In the genomic region with DNA sequence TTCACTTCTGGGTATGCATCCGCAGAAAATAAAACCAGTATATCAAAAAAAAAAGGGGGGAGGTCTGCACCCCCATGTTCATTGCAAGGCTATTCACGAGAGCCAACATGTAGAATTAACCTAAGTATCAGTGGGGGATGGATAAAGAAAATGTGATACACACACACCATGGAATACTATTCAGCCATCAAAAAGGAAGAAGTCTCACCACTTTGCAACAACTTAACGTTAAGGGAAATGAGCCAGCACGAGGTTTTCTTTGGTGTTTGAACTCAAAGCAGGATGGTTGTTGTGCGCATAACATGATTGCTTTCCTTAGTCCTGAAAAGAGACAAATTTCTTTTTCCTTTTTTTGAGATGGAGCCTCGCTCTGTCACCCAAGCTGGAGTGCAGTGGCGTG, we compare ENCODE assay signal across 38 cellular contexts.
"Had no signal": no experiment of that assay in that cellular context is flagged by ENCODE, and none has a peak within 500 bp of the region (broad histone marks: within the 10 kb centered on the region; RNA-seq: fewer than 3 reads in every experiment).

No MANE protein-coding gene starts in this region.

- H3K27ac Mint-ChIP-seq: activated CD4-positive, alpha-beta memory T cell treated with anti-CD3 and anti-CD28 coated beads, Interleukin-2, amount 10 ng/mL, durations not matched to agents 7 days and 5 days; activated CD4-positive, alpha-beta T cell treated with anti-CD3 and anti-CD28 coated beads for 36 hours; activated CD4-positive, alpha-beta T cell treated with anti-CD3 and anti-CD28 coated beads, Interleukin-2, amount 10 ng/mL, durations not matched to agents 7 days and 5 days; activated CD8-positive, alpha-beta memory T cell treated with anti-CD3 and anti-CD28 coated beads, Interleukin-2, amount 10 ng/mL, durations not matched to agents 7 days and 5 days; activated CD8-positive, alpha-beta T cell treated with anti-CD3 and anti-CD28 coated beads, Interleukin-2, amount 10 ng/mL, durations not matched to agents 7 days and 5 days; activated naive CD4-positive, alpha-beta T cell treated with anti-CD3 and anti-CD28 coated beads, Interleukin-2, amount 10 ng/mL, durations not matched to agents 7 days and 5 days; activated naive CD4-positive, alpha-beta T cell treated with anti-CD3 and anti-CD28 coated beads, Interleukin-2, amount 50 U/mL, for 24 hours; activated naive CD8-positive, alpha-beta T cell; activated naive CD8-positive, alpha-beta T cell treated with anti-CD3 and anti-CD28 coated beads, Interleukin-2, amount 10 ng/mL, durations not matched to agents 7 days and 5 days; activated naive CD8-positive, alpha-beta T cell treated with anti-CD3 and anti-CD28 coated beads, Interleukin-2, amount 50 U/mL, for 24 hours; activated T-cell treated with anti-CD3 and anti-CD28 coated beads, Interleukin-2, amount 50 U/mL, for 24 hours; activated T-helper 2 cell treated with anti-CD3 and anti-CD28 coated beads, Interferon-gamma antibody, Interleukin-2, Interleukin-4, amounts not matched to agents 10 μg/mL and 5 μg/mL and 100 μg/mL, durations not matched to agents 14 hours and 24 hours and 36 hours; brain; T-helper 1 cell treated with Interleukin-12 subunit alpha and Interleukin-12 subunit beta and Interleukin-4 antibody, amounts not matched to agents 30 μg/mL and 1 μg/mL, for 36 hours; T-helper 2 cell treated with Interferon-gamma antibody and Interleukin-4, amounts not matched to agents 5 μg/mL and 100 μg/mL, for 36 hours had no signal

- FAIRE-seq: bronchial epithelial cell, TTC549 had no signal

- H3K9me3 ChIP-seq: ascending aorta had no signal

- H3K4me3 Mint-ChIP-seq: activated CD4-positive, alpha-beta memory T cell treated with anti-CD3 and anti-CD28 coated beads, Interleukin-2, amount 10 ng/mL, durations not matched to agents 7 days and 5 days; activated CD4-positive, alpha-beta T cell treated with anti-CD3 and anti-CD28 coated beads for 36 hours; activated CD4-positive, alpha-beta T cell treated with anti-CD3 and anti-CD28 coated beads, Interleukin-2, amount 10 ng/mL, durations not matched to agents 7 days and 5 days; activated CD8-positive, alpha-beta memory T cell treated with anti-CD3 and anti-CD28 coated beads, Interleukin-2, amount 10 ng/mL, durations not matched to agents 7 days and 5 days; activated CD8-positive, alpha-beta T cell treated with anti-CD3 and anti-CD28 coated beads, Interleukin-2, amount 10 ng/mL, durations not matched to agents 7 days and 5 days; activated naive CD4-positive, alpha-beta T cell treated with anti-CD3 and anti-CD28 coated beads, Interleukin-2, amount 10 ng/mL, durations not matched to agents 7 days and 5 days; activated naive CD4-positive, alpha-beta T cell treated with anti-CD3 and anti-CD28 coated beads, Interleukin-2, amount 50 U/mL, for 24 hours; activated naive CD8-positive, alpha-beta T cell; activated naive CD8-positive, alpha-beta T cell treated with anti-CD3 and anti-CD28 coated beads, Interleukin-2, amount 10 ng/mL, durations not matched to agents 7 days and 5 days; activated naive CD8-positive, alpha-beta T cell treated with anti-CD3 and anti-CD28 coated beads, Interleukin-2, amount 50 U/mL, for 24 hours; activated T-cell treated with anti-CD3 and anti-CD28 coated beads, Interleukin-2, amount 50 U/mL, for 24 hours; brain; central memory CD8-positive, alpha-beta T cell; T-helper 1 cell treated with Interleukin-12 subunit alpha and Interleukin-12 subunit beta and Interleukin-4 antibody, amounts not matched to agents 30 μg/mL and 1 μg/mL, for 36 hours; T-helper 2 cell treated with Interferon-gamma antibody and Interleukin-4, amounts not matched to agents 5 μg/mL and 100 μg/mL, for 36 hours had no signal

- H3K27me3 ChIP-seq: ascending aorta, cardiac muscle cell had no signal

- H3K4me3 ChIP-seq: ascending aorta, cardiac muscle cell had no signal

- H3K36me3 Mint-ChIP-seq: activated CD8-positive, alpha-beta memory T cell treated with anti-CD3 and anti-CD28 coated beads, Interleukin-2, amount 10 ng/mL, durations not matched to agents 7 days and 5 days; activated naive CD4-positive, alpha-beta T cell treated with anti-CD3 and anti-CD28 coated beads, Interleukin-2, amount 10 ng/mL, durations not matched to agents 7 days and 5 days; activated naive CD4-positive, alpha-beta T cell treated with anti-CD3 and anti-CD28 coated beads, Interleukin-2, amount 50 U/mL, for 24 hours; activated naive CD8-positive, alpha-beta T cell; activated naive CD8-positive, alpha-beta T cell treated with anti-CD3 and anti-CD28 coated beads, Interleukin-2, amount 10 ng/mL, durations not matched to agents 7 days and 5 days; brain had no signal

- H3K27me3 Mint-ChIP-seq: activated CD4-positive, alpha-beta memory T cell treated with anti-CD3 and anti-CD28 coated beads, Interleukin-2, amount 10 ng/mL, durations not matched to agents 7 days and 5 days; activated CD4-positive, alpha-beta T cell treated with anti-CD3 and anti-CD28 coated beads, Interleukin-2, amount 10 ng/mL, durations not matched to agents 7 days and 5 days; activated CD8-positive, alpha-beta memory T cell treated with anti-CD3 and anti-CD28 coated beads, Interleukin-2, amount 10 ng/mL, durations not matched to agents 7 days and 5 days; activated naive CD4-positive, alpha-beta T cell treated with anti-CD3 and anti-CD28 coated beads, Interleukin-2, amount 50 U/mL, for 24 hours; activated naive CD8-positive, alpha-beta T cell; central memory CD8-positive, alpha-beta T cell had no signal

- H3K9me3 Mint-ChIP-seq: activated naive CD4-positive, alpha-beta T cell treated with anti-CD3 and anti-CD28 coated beads, Interleukin-2, amount 50 U/mL, for 24 hours; activated naive CD8-positive, alpha-beta T cell treated with anti-CD3 and anti-CD28 coated beads, Interleukin-2, amount 10 ng/mL, durations not matched to agents 7 days and 5 days; activated T-cell treated with anti-CD3 and anti-CD28 coated beads, Interleukin-2, amount 50 U/mL, for 24 hours had no signal

- DNase-seq: activated CD4-positive, alpha-beta memory T cell treated with anti-CD3 and anti-CD28 coated beads, Interleukin-2, amount 10 ng/mL, durations not matched to agents 7 days and 5 days; activated CD4-positive, alpha-beta T cell treated with anti-CD3 and anti-CD28 coated beads for 1 hour; activated CD4-positive, alpha-beta T cell treated with anti-CD3 and anti-CD28 coated beads for 36 hours; activated CD4-positive, alpha-beta T cell treated with anti-CD3 and anti-CD28 coated beads for 48 hours; activated CD4-positive, alpha-beta T cell treated with anti-CD3 and anti-CD28 coated beads, Interleukin-2, amount 10 ng/mL, durations not matched to agents 7 days and 5 days; activated CD4-positive, alpha-beta T cell treated with anti-CD3 and anti-CD28 coated beads, Interleukin-2, amount 50 U/mL, for 48 hours; activated CD4-positive, CD25-positive, alpha-beta regulatory T cell; activated CD8-positive, alpha-beta memory T cell treated with anti-CD3 and anti-CD28 coated beads for 24 hours; activated CD8-positive, alpha-beta memory T cell treated with anti-CD3 and anti-CD28 coated beads, Interleukin-2, amount 10 ng/mL, durations not matched to agents 7 days and 5 days; activated CD8-positive, alpha-beta memory T cell treated with anti-CD3 and anti-CD28 coated beads, Interleukin-2, amount 50 U/mL, for 48 hours; activated CD8-positive, alpha-beta T cell treated with anti-CD3 and anti-CD28 coated beads, Interleukin-2, amount 10 ng/mL, durations not matched to agents 7 days and 5 days; activated effector memory CD4-positive, alpha-beta T cell treated with Interleukin-2 at 50 U/mL for 16 hours; activated gamma-delta T cell; activated naive CD4-positive, alpha-beta T cell treated with anti-CD3 and anti-CD28 coated beads, Interleukin-2, amount 10 ng/mL, durations not matched to agents 7 days and 5 days; activated naive CD4-positive, alpha-beta T cell treated with Interleukin-2 at 50 U/mL for 16 hours; activated naive CD8-positive, alpha-beta T cell treated with anti-CD3 and anti-CD28 coated beads, Interleukin-2, amount 10 ng/mL, durations not matched to agents 7 days and 5 days; activated naive CD8-positive, alpha-beta T cell treated with anti-CD3 and anti-CD28 coated beads, Interleukin-2, amount 50 U/mL, for 24 hours; activated T-cell treated with anti-CD3 and anti-CD28 coated beads, Interleukin-2, amount 50 U/mL, for 24 hours; activated T-cell treated with anti-CD3 and anti-CD28 coated beads, Interleukin-2, amount 50 U/mL, for 48 hours; amygdala; anterior cingulate cortex; caudate nucleus; cerebellar nuclear complex; T-helper 2 cell; T-helper 9 cell had no signal

- H3K27ac ChIP-seq: ascending aorta, cardiac muscle cell, VCaP had no signal

- H3K36me3 ChIP-seq: ascending aorta, cardiac muscle cell had no signal

- H3K4me1 ChIP-seq: ascending aorta had no signal

- ATAC-seq: activated CD4-positive, alpha-beta T cell treated with anti-CD3 and anti-CD28 coated beads for 36 hours; activated CD4-positive, CD25-positive, alpha-beta regulatory T cell treated with anti-CD3 and anti-CD28 coated beads, Interleukin-2, amount 50 U/mL, for 24 hours; activated CD8-positive, alpha-beta memory T cell treated with anti-CD3 and anti-CD28 coated beads, Interleukin-2, amount 10 ng/mL, durations not matched to agents 7 days and 5 days; activated CD8-positive, alpha-beta T cell treated with anti-CD3 and anti-CD28 coated beads, Interleukin-2, amount 10 ng/mL, durations not matched to agents 7 days and 5 days; activated naive CD8-positive, alpha-beta T cell treated with anti-CD3 and anti-CD28 coated beads, Interleukin-2, amount 50 U/mL, for 24 hours had no signal

- H3K4me1 Mint-ChIP-seq: activated CD4-positive, alpha-beta memory T cell treated with anti-CD3 and anti-CD28 coated beads, Interleukin-2, amount 10 ng/mL, durations not matched to agents 7 days and 5 days; activated CD8-positive, alpha-beta memory T cell treated with anti-CD3 and anti-CD28 coated beads, Interleukin-2, amount 10 ng/mL, durations not matched to agents 7 days and 5 days; activated naive CD4-positive, alpha-beta T cell treated with anti-CD3 and anti-CD28 coated beads, Interleukin-2, amount 10 ng/mL, durations not matched to agents 7 days and 5 days; central memory CD8-positive, alpha-beta T cell had no signal
